ENCODE assay signal across 3 cellular contexts in the genomic region with DNA sequence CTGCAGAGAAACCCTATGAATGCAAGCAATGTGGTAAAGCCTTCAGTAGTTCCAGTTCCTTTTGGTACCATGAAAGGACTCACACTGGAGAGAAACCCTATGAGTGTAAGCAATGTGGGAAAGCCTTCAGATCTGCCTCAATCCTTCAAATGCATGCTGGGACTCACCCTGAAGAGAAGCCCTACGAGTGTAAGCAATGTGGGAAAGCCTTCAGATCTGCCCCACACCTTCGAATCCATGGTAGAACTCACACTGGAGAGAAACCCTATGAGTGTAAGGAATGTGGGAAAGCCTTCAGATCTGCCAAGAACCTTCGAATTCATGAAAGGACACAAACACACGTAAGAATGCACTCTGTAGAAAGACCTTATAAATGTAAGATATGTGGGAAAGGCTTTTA.
TF ChIP-seq lines count a peak whose summit lies in the region.

No MANE protein-coding gene starts in this region.

TF ChIP-seq in HepG2, 621 proteins besides CTCF, POLR2A, EP300 and RAD21:
- no peak for TF ChIP-seq ATAD3A (CRISPR knock-in tag; IDR thresholded peaks at IDR 0.05)
- no peak for TF ChIP-seq JUND (CRISPR knock-in tag; IDR thresholded peaks at IDR 0.05)
- peak; percentile 90; the same call in 1 of the 2 replicates for TF ChIP-seq ZNF75D (CRISPR knock-in tag; IDR thresholded peaks at IDR 0.05; ENCODE audit: borderline replicate concordance)
- TF ChIP-seq YEATS2 (CRISPR knock-in tag; IDR thresholded peaks at IDR 0.05; ENCODE audit: borderline replicate concordance), result no peak
TF ChIP-seq in HepG2: peak in this region for 1.

TF ChIP-seq in GM12878, 131 proteins besides CTCF, POLR2A, EP300 and RAD21:
- TF ChIP-seq KLF5 (IDR thresholded peaks at IDR 0.05; ENCODE audit: partially characterized antibody), result peak; percentile 87
- TF ChIP-seq CBX5 (IDR thresholded peaks at IDR 0.05; ENCODE audit: low read depth), result peak; percentile 91
- TF ChIP-seq, protein P1, sequence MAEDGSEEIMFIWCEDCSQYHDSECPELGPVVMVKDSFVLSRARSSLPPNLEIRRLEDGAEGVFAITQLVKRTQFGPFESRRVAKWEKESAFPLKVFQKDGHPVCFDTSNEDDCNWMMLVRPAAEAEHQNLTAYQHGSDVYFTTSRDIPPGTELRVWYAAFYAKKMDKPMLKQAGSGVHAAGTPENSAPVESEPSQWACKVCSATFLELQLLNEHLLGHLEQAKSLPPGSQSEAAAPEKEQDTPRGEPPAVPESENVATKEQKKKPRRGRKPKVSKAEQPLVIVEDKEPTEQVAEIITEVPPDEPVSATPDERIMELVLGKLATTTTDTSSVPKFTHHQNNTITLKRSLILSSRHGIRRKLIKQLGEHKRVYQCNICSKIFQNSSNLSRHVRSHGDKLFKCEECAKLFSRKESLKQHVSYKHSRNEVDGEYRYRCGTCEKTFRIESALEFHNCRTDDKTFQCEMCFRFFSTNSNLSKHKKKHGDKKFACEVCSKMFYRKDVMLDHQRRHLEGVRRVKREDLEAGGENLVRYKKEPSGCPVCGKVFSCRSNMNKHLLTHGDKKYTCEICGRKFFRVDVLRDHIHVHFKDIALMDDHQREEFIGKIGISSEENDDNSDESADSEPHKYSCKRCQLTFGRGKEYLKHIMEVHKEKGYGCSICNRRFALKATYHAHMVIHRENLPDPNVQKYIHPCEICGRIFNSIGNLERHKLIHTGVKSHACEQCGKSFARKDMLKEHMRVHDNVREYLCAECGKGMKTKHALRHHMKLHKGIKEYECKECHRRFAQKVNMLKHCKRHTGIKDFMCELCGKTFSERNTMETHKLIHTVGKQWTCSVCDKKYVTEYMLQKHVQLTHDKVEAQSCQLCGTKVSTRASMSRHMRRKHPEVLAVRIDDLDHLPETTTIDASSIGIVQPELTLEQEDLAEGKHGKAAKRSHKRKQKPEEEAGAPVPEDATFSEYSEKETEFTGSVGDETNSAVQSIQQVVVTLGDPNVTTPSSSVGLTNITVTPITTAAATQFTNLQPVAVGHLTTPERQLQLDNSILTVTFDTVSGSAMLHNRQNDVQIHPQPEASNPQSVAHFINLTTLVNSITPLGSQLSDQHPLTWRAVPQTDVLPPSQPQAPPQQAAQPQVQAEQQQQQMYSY (CRISPR knock-in tag; IDR thresholded peaks at IDR 0.05), result no peak
- TF ChIP-seq NBN (IDR thresholded peaks at IDR 0.05), result no peak

TF ChIP-seq in liver, 16 proteins besides CTCF, POLR2A, EP300 and RAD21:
- TF ChIP-seq, protein P2, sequence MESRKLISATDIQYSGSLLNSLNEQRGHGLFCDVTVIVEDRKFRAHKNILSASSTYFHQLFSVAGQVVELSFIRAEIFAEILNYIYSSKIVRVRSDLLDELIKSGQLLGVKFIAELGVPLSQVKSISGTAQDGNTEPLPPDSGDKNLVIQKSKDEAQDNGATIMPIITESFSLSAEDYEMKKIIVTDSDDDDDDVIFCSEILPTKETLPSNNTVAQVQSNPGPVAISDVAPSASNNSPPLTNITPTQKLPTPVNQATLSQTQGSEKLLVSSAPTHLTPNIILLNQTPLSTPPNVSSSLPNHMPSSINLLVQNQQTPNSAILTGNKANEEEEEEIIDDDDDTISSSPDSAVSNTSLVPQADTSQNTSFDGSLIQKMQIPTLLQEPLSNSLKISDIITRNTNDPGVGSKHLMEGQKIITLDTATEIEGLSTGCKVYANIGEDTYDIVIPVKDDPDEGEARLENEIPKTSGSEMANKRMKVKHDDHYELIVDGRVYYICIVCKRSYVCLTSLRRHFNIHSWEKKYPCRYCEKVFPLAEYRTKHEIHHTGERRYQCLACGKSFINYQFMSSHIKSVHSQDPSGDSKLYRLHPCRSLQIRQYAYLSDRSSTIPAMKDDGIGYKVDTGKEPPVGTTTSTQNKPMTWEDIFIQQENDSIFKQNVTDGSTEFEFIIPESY (IDR thresholded peaks at IDR 0.05), result no peak
- TF ChIP-seq FOXA1 (IDR thresholded peaks at IDR 0.05), result no peak
- TF ChIP-seq, protein P3, sequence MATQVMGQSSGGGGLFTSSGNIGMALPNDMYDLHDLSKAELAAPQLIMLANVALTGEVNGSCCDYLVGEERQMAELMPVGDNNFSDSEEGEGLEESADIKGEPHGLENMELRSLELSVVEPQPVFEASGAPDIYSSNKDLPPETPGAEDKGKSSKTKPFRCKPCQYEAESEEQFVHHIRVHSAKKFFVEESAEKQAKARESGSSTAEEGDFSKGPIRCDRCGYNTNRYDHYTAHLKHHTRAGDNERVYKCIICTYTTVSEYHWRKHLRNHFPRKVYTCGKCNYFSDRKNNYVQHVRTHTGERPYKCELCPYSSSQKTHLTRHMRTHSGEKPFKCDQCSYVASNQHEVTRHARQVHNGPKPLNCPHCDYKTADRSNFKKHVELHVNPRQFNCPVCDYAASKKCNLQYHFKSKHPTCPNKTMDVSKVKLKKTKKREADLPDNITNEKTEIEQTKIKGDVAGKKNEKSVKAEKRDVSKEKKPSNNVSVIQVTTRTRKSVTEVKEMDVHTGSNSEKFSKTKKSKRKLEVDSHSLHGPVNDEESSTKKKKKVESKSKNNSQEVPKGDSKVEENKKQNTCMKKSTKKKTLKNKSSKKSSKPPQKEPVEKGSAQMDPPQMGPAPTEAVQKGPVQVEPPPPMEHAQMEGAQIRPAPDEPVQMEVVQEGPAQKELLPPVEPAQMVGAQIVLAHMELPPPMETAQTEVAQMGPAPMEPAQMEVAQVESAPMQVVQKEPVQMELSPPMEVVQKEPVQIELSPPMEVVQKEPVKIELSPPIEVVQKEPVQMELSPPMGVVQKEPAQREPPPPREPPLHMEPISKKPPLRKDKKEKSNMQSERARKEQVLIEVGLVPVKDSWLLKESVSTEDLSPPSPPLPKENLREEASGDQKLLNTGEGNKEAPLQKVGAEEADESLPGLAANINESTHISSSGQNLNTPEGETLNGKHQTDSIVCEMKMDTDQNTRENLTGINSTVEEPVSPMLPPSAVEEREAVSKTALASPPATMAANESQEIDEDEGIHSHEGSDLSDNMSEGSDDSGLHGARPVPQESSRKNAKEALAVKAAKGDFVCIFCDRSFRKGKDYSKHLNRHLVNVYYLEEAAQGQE (IDR thresholded peaks at IDR 0.05), result no peak
- no peak for TF ChIP-seq TAF1 (conservative IDR thresholded peaks at IDR 0.05)
- no peak for TF ChIP-seq HNF4A (conservative IDR thresholded peaks at IDR 0.05)
- TF ChIP-seq SP1 (IDR thresholded peaks at IDR 0.05), result no peak
- TF ChIP-seq EGR1 (IDR thresholded peaks at IDR 0.05; ENCODE audit: low read depth in 2 of 2), result no peak
- no peak for TF ChIP-seq FOXA2 (IDR thresholded peaks at IDR 0.05)
- TF ChIP-seq GABPA (IDR thresholded peaks at IDR 0.05 in 1 of 2, conservative IDR thresholded peaks at IDR 0.05 in 1 of 2), result no peak
- no peak for TF ChIP-seq HNF4G (IDR thresholded peaks at IDR 0.05)
- TF ChIP-seq YY1 (IDR thresholded peaks at IDR 0.05), result no peak
- TF ChIP-seq RXRA (IDR thresholded peaks at IDR 0.05), result no peak
- TF ChIP-seq, protein P4, sequence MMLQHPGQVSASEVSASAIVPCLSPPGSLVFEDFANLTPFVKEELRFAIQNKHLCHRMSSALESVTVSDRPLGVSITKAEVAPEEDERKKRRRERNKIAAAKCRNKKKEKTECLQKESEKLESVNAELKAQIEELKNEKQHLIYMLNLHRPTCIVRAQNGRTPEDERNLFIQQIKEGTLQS (IDR thresholded peaks at IDR 0.05), result no peak
- TF ChIP-seq, protein P5, sequence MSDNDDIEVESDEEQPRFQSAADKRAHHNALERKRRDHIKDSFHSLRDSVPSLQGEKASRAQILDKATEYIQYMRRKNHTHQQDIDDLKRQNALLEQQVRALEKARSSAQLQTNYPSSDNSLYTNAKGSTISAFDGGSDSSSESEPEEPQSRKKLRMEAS (IDR thresholded peaks at IDR 0.05), result no peak
- no peak for TF ChIP-seq NR2F2 (IDR thresholded peaks at IDR 0.05)
- TF ChIP-seq JUND (IDR thresholded peaks at IDR 0.05), result no peak
